In genomic region chr14:95336192-95336760, GRCh38 we compare ENCODE assay signal across 16 cellular contexts.
"Had no signal": no experiment of that assay in that cellular context is flagged by ENCODE, and none has a peak within 500 bp of the region (broad histone marks: within the 10 kb centered on the region; RNA-seq: fewer than 3 reads in every experiment).

No MANE protein-coding gene starts in this region.

- H3K36me3 Mint-ChIP-seq: naive thymus-derived CD8-positive, alpha-beta T cell had no signal

- H3K4me3 ChIP-seq: dorsolateral prefrontal cortex, heart left ventricle, ovary, right atrium auricular region had no signal

- H3K4me1 ChIP-seq: right atrium auricular region had no signal

- ATAC-seq: esophagus mucosa; heart left ventricle; naive thymus-derived CD8-positive, alpha-beta T cell had no signal

- H3K4me3 Mint-ChIP-seq: naive thymus-derived CD8-positive, alpha-beta T cell had no signal

- H3K36me3 ChIP-seq: heart left ventricle, ovary, right atrium auricular region had no signal

- H3K27ac ChIP-seq: dorsolateral prefrontal cortex, heart left ventricle, ovary, right atrium auricular region had no signal

- H3K9me3 ChIP-seq: heart left ventricle, ovary, right atrium auricular region had no signal

- H3K27me3 ChIP-seq: ovary, right atrium auricular region had no signal

- DNase-seq: cortex of kidney; dorsolateral prefrontal cortex; effector CD8-positive, alpha-beta T cell; heart left ventricle; hippocampal formation; mammary epithelial cell; naive thymus-derived CD8-positive, alpha-beta T cell; nucleus accumbens; ovary; small intestine; stimulated activated CD4-positive, alpha-beta T cell treated with anti-CD3 and anti-CD28 coated beads, Interleukin-12 subunit alpha, Interleukin-12 subunit beta, amount 100 ng/mL, for 4 hours; stimulated activated CD4-positive, alpha-beta T cell treated with anti-CD3 and anti-CD28 coated beads, Interleukin-2, amount 100 ng/mL, for 48 hours; stimulated activated naive CD4-positive, alpha-beta T cell treated with Interleukin-2 at 50 U/mL for 16 hours; trophoblast cell had no signal
